8 cellular contexts compared by ENCODE assay signal in genomic region chr1:52842643-52843310, GRCh38. TPM values are rescaled to one million over a fixed set of nuclear protein-coding genes. Genes with fewer than 3 reads are reported as not detected.
DNase-seq lines count a peak whose midpoint lies in the region; ATAC-seq, FAIRE-seq and TF ChIP-seq lines count a peak whose summit lies in the region.

Gene ZYG11A (plus strand): TSS chr1:52842760. CDS start chr1:52842884, 124 bp downstream.

- 1 to 2% methylated on average over 72 to 80 of the region's 88 CpGs for WGBS in mesodermal cell (ENCODE audit: insufficient coverage in 2 of 2), 2 experiments

- H3K9me3 ChIP-seq in mesodermal cell (ENCODE audit: control insufficient read depth, low read length) = no peaks in the 10 kb centered on the region

- DNase-seq in GM12892 (ENCODE audit: insufficient read length) (peak; percentile 82), NCI-H2029 treated with DMSO at 0.1 percent for 48 hours (lab: John Stamatoyannopoulos, UW) (peak; percentile 51), dermis microvascular lymphatic vessel endothelial cell (ENCODE audit: low read depth in 2 of 2) (peak; percentile 10 to 79), urothelium cell line (ENCODE audit: low spot score) (no peak)
- DNase-seq in activated CD4-positive, alpha-beta T cell treated with anti-CD3 and anti-CD28 coated beads for 4 hours = peak; percentile 53 to 55
- DNase-seq in stimulated activated CD8-positive, alpha-beta memory T cell treated with anti-CD3 and anti-CD28 coated beads, Interleukin-4, amount 100 ng/mL, for 24 hours (ENCODE audit: low read depth) = peak; percentile 60

- H3K27ac ChIP-seq in mesodermal cell (ENCODE audit: low read depth, low read length, severe bottlenecking) = no peak within 1 kb of the TSS

- H3K4me1 ChIP-seq in mesodermal cell (ENCODE audit: control insufficient read depth, insufficient read depth, low read length, poor library complexity, severe bottlenecking) = no peaks in the 10 kb centered on the region

- ATAC-seq in HG02852 (IDR thresholded peaks at IDR 0.05; ENCODE audit: unreplicated experiment) = peak; percentile 84

- H3K36me3 ChIP-seq in mesodermal cell (ENCODE audit: control insufficient read depth, insufficient read depth, low read length) = no peaks in the 10 kb centered on the region

- peak within 1 kb of the TSS; percentile 45 for H3K4me3 ChIP-seq in mesodermal cell (ENCODE audit: extremely low read depth, insufficient read depth, low read length, poor library complexity, severe bottlenecking)

- peak; percentile 77 for TF ChIP-seq POLR2A in GM12892 (IDR thresholded peaks at IDR 0.05; ENCODE audit: low read depth, low read length)

- FAIRE-seq in GM12892 (lab: Jason Lieb, UNC) (peak; percentile 96), urothelium cell line (lab: Jason Lieb, UNC) (no peak)

RNA-seq across cellular contexts. Expression of gene ZYG11A, which starts in this region (rescaled TPM):
- polyA plus RNA-seq in GM12892 (2012; ENCODE audit: missing spikeins) = 7.2 TPM
- total RNA-seq in dermis microvascular lymphatic vessel endothelial cell = 0.13 TPM in 2 replicates
- polyA plus RNA-seq in mesodermal cell (2013, experiment 1 of 2) = 0.15 TPM
- polyA plus RNA-seq in mesodermal cell (2013, experiment 2 of 2) = 0.35 TPM

Comparison
In these comparisons a context has a peak if more than half of its experiments do, and no peak if none do; other contexts are left out.
1. Peak in DNase-seq in dermis microvascular lymphatic vessel endothelial cell; RNA of the gene not detected or under 1 TPM.